Comparison of ENCODE assay signal across 8 cellular contexts in the genomic region with DNA sequence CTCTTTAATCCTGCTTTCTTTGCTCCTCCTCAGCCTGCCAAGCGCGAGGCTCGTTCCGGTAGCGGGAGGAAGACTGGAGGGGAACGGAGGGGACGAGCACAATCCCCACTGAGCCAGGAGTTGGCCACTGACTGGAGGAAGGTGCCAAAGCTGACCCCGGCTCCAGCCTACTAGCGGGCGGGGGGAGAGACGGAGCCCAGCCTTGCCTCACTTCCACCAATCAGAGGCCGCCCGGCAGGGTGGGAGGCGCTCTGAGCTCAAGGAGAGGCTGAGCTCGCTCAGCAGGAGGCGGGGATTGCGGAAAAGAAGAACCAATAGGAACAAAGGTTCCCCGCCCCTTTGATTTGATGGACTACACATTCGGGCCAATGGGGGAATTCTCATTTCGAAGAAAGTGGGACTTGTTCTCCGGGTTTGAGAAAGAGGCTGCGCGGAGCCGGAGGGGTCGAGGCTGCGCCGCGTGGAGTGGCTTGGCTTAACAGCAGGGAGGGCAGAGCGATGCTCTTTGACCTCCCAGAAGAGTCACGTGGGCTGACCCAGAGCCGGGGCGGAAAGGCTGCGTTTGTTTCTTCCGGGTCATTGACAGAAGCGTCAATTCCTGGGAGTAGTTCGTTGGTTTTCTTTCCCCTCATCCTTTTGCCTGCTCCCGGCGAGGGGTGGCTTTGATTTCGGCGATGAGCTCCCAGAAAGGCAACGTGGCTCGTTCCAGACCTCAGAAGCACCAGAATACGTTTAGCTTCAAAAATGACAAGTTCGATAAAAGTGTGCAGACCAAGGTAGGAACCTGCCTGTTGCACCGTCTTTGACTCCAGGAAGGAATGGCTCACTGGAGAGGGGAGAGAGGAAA. TPM values are rescaled to one million over a fixed set of nuclear protein-coding genes. Genes with fewer than 3 reads are reported as not detected.
DNase-seq lines count a peak whose midpoint lies in the region; ATAC-seq and TF ChIP-seq lines count a peak whose summit lies in the region.

Gene ABHD17B, minus strand, starts transcription at position 133 of the 847 bp plus-strand sequence. CDS start 36,113 bp downstream, outside the sequence.
A gene with protein sequence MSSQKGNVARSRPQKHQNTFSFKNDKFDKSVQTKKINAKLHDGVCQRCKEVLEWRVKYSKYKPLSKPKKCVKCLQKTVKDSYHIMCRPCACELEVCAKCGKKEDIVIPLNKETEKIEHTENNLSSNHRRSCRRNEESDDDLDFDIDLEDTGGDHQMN (plus strand): TSS at position 579 of the 847 bp plus-strand sequence. CDS start 96 bp downstream, at position 675.

- TF ChIP-seq CTCF in kidney epithelial cell (IDR thresholded peaks at IDR 0.05; ENCODE audit: insufficient read depth, low read length, poor library complexity, severe bottlenecking), result no peak

- H3K27me3 ChIP-seq in kidney epithelial cell (ENCODE audit: control insufficient read depth, insufficient read depth, low read length), result no peaks in the 10 kb centered on the region

- peak; percentile 100 for DNase-seq in Ammon's horn (ENCODE audit: low spot score)
- peak; percentile 94 for DNase-seq in GM19238 (ENCODE audit: insufficient read length, low spot score)
- peak; percentile 89 to 96 for DNase-seq in NCI-H524 (lab: John Stamatoyannopoulos, UW)
- peak; percentile 96 to 97 for DNase-seq in activated CD4-positive, alpha-beta T cell treated with anti-CD3 and anti-CD28 coated beads for 4 hours
- peak; percentile 98 for DNase-seq in kidney epithelial cell (ENCODE audit: low read depth)
- DNase-seq in stimulated activated CD4-positive, alpha-beta T cell treated with anti-CD3 and anti-CD28 coated beads, Interleukin-15, amount 100 ng/mL, for 48 hours (ENCODE audit: low read depth in 2 of 2), result peak; percentile 95 to 96

- H3K4me3 ChIP-seq in kidney epithelial cell (ENCODE audit: low read depth, low read length), result peak within 1 kb of the TSS; percentile 88

- no peaks in the 10 kb centered on the region for H3K36me3 ChIP-seq in kidney epithelial cell (ENCODE audit: control insufficient read depth, insufficient read depth, low read length)

- peak; percentile 91 for ATAC-seq in HG03442 (IDR thresholded peaks at IDR 0.05; ENCODE audit: unreplicated experiment)

- H3K27ac ChIP-seq in cingulate gyrus (ENCODE audit: low read depth, low read length), result peak within 1 kb of the TSS; percentile 90

RNA-seq across cellular contexts. Expression of gene ABHD17B, which starts in this region (rescaled TPM):
- 19.4 and 19.6 TPM in 2 replicates for total RNA-seq in kidney epithelial cell

RNA-seq across cellular contexts. Expression of the second gene that starts in this region (rescaled TPM):
- total RNA-seq in kidney epithelial cell, result 15.6 and 19.1 TPM in 2 replicates

Comparison
In these comparisons a context has a peak if more than half of its experiments do, and no peak if none do; other contexts are left out.
1. Peak in every context shown above with its lines: DNase-seq, ATAC-seq, H3K4me3 ChIP-seq and H3K27ac ChIP-seq.